ENCODE assay signal across 16 cellular contexts in genomic region chr1:93597697-93598096, GRCh38.
DNase-seq lines count a peak whose midpoint lies in the region; ATAC-seq and TF ChIP-seq lines count a peak whose summit lies in the region.
"Had no signal": no experiment of that assay in that cellular context is flagged by ENCODE, and none has a peak within 500 bp of the region (broad histone marks: within the 10 kb centered on the region; RNA-seq: fewer than 3 reads in every experiment).

No MANE protein-coding gene starts in this region.

- DNase-seq in DMS79 treated with DMSO at 0.1 percent for 48 hours (lab: John Stamatoyannopoulos, UW) = peak; percentile 89
- peak; percentile 80 for DNase-seq in RWPE1 (ENCODE audit: low spot score)
- peak in 1 of 2 donors; percentile 75 for DNase-seq in psoas muscle
- DNase-seq in natural killer cell = no peak
- no peak for DNase-seq in osteocyte (ENCODE audit: extremely low spot score, unreplicated experiment)
- DNase-seq: activated CD4-positive, CD25-positive, alpha-beta regulatory T cell; activated CD8-positive, alpha-beta memory T cell treated with anti-CD3 and anti-CD28 coated beads, Interleukin-2, amount 50 U/mL, for 48 hours; lower lobe of right lung; NCI-H2227 treated with DMSO at 0.1 percent for 48 hours; OCI-M1 had no signal

- H3K4me3 ChIP-seq in gastroesophageal sphincter (no peak overlapping the region), psoas muscle (no peak overlapping the region)
- H3K4me3 ChIP-seq: lower lobe of right lung had no signal

- no peak for TF ChIP-seq CTCF in RWPE1 (conservative IDR thresholded peaks at IDR 0.05; ENCODE audit: low read depth)
- TF ChIP-seq CTCF in gastroesophageal sphincter (IDR thresholded peaks at IDR 0.05) = no peak
- TF ChIP-seq CTCF in psoas muscle (IDR thresholded peaks at IDR 0.05) = no peak
- no peak for TF ChIP-seq CTCF in natural killer cell (IDR thresholded peaks at IDR 0.05)
- TF ChIP-seq CTCF in osteocyte (IDR thresholded peaks at IDR 0.05) = no peak

- CTCF ChIA-PET in RWPE1 (lab: Yijun Ruan, JAX) = no interaction called here

- no peaks in the 10 kb centered on the region for H3K36me3 Mint-ChIP-seq in natural killer cell
- peaks cover 8% of the 10 kb centered on the region for H3K36me3 Mint-ChIP-seq in osteocyte (ENCODE audit: unreplicated experiment)
- H3K36me3 Mint-ChIP-seq: activated naive CD8-positive, alpha-beta T cell had no signal

- H3K4me3 Mint-ChIP-seq in natural killer cell = no peak overlapping the region
- no peak overlapping the region for H3K4me3 Mint-ChIP-seq in osteocyte (ENCODE audit: unreplicated experiment)
- H3K4me3 Mint-ChIP-seq: activated naive CD8-positive, alpha-beta T cell; B cell; central memory CD8-positive, alpha-beta T cell had no signal

- no peak overlapping the region for H3K27ac Mint-ChIP-seq in natural killer cell
- H3K27ac Mint-ChIP-seq in osteocyte (ENCODE audit: unreplicated experiment) = no peak overlapping the region
- H3K27ac Mint-ChIP-seq: activated naive CD8-positive, alpha-beta T cell; B cell had no signal

- H3K4me1 Mint-ChIP-seq in natural killer cell = no peaks in the 10 kb centered on the region
- peaks cover 49% of the 10 kb centered on the region for H3K4me1 Mint-ChIP-seq in osteocyte (ENCODE audit: unreplicated experiment)
- H3K4me1 Mint-ChIP-seq: central memory CD8-positive, alpha-beta T cell had no signal

- peak; percentile 71 for ATAC-seq in gastroesophageal sphincter
- peak; percentile 15 to 84 (median 66) for ATAC-seq in psoas muscle
- ATAC-seq in HG03457 (IDR thresholded peaks at IDR 0.05; ENCODE audit: unreplicated experiment) = no peak
- no peak for ATAC-seq in natural killer cell
- ATAC-seq in HG03520 (IDR thresholded peaks at IDR 0.05; ENCODE audit: unreplicated experiment) = no peak
- ATAC-seq: lower lobe of right lung had no signal

- TF ChIP-seq EP300 in gastroesophageal sphincter (IDR thresholded peaks at IDR 0.05) = no peak

- H3K27me3 Mint-ChIP-seq in natural killer cell (ENCODE audit: low read depth in 2 of 2) = peaks cover 0 to 7% of the 10 kb centered on the region in 2 donors
- no peaks in the 10 kb centered on the region for H3K27me3 Mint-ChIP-seq in osteocyte (ENCODE audit: unreplicated experiment)
- H3K27me3 Mint-ChIP-seq: activated naive CD8-positive, alpha-beta T cell; B cell had no signal

- no peak for TF ChIP-seq POLR2A in gastroesophageal sphincter (IDR thresholded peaks at IDR 0.05)

- intact Hi-C loops in psoas muscle (cut with DNase I) (no loop called here), natural killer cell (cut with micrococcal nuclease) (no loop called here)

- POLR2A ChIA-PET in RWPE1 (lab: Yijun Ruan, JAX; ENCODE audit: low non-redundant PET) = interaction anchor here (0.5 kb wide), 1 partner anchor 108 kb away, joined by 3 read pairs; no protein-coding TSS in a partner anchor

- peaks cover 9 to 88% (median 18%) of the 10 kb centered on the region in 3 donors for H3K4me1 ChIP-seq in gastroesophageal sphincter
- H3K4me1 ChIP-seq in psoas muscle = peaks cover 87% of the 10 kb centered on the region

- no peaks in the 10 kb centered on the region for H3K9me3 Mint-ChIP-seq in natural killer cell
- H3K9me3 Mint-ChIP-seq in osteocyte (ENCODE audit: unreplicated experiment) = no peaks in the 10 kb centered on the region
- H3K9me3 Mint-ChIP-seq: central memory CD8-positive, alpha-beta T cell had no signal

- H3K27me3 ChIP-seq in gastroesophageal sphincter = no peaks in the 10 kb centered on the region
- no peaks in the 10 kb centered on the region for H3K27me3 ChIP-seq in psoas muscle (ENCODE audit: insufficient read depth in 3 of 3, low read length in 2 of 3)

- WGBS in gastroesophageal sphincter (ENCODE audit: low coverage in 1 of 2), 2 donors = 4 to 18% methylated on average over 3 of the region's 6 CpGs
- 6 to 13% (median 11%) methylated on average over 6 of the region's 6 CpGs for WGBS in psoas muscle, 3 donors

- H3K27ac ChIP-seq in RWPE1 (peak overlapping the region; percentile 93), gastroesophageal sphincter (peak overlapping the region in 3 of 4 donors; percentile 10 to 51 (median 47)), psoas muscle (peak overlapping the region; percentile 76)
- H3K27ac ChIP-seq: lower lobe of right lung had no signal

- H3K36me3 ChIP-seq in gastroesophageal sphincter = no peaks in the 10 kb centered on the region
- no peaks in the 10 kb centered on the region for H3K36me3 ChIP-seq in psoas muscle (ENCODE audit: insufficient read depth in 1 of 2, low read depth in 1 of 2)
- H3K36me3 ChIP-seq: lower lobe of right lung had no signal

- H3K9me3 ChIP-seq in gastroesophageal sphincter = no peaks in the 10 kb centered on the region
- H3K9me3 ChIP-seq in psoas muscle = no peaks in the 10 kb centered on the region
- H3K9me3 ChIP-seq: lower lobe of right lung had no signal

Comparison
In these comparisons a context has a peak if more than half of its experiments do, and no peak if none do; other contexts are left out.
1. DNase-seq: peak in DMS79 treated with DMSO at 0.1 percent for 48 hours (single experiment) and RWPE1 (single experiment); none in natural killer cell (single experiment) and osteocyte (single experiment).
2. ATAC-seq: peak in gastroesophageal sphincter (single experiment) and psoas muscle (4 of 4); none in HG03457 (single experiment), natural killer cell (0 of 3) and HG03520 (single experiment).
3. Peak in every context shown above with its lines, with median percentiles within 50 percentile points of each other: H3K27ac ChIP-seq.